32 cellular contexts compared by ENCODE assay signal in genomic region chr19:22831211-22831610, GRCh38. TPM values are rescaled to one million over a fixed set of nuclear protein-coding genes. Genes with fewer than 3 reads are reported as not detected.
"Had no signal": no experiment of that assay in that cellular context is flagged by ENCODE, and none has a peak within 500 bp of the region (broad histone marks: within the 10 kb centered on the region; RNA-seq: fewer than 3 reads in every experiment).

No MANE protein-coding gene starts in this region.

- H3K36me3 Mint-ChIP-seq: stimulated activated effector memory CD8-positive, alpha-beta T cell treated with anti-CD3 and anti-CD28 coated beads, Interleukin-12 subunit alpha, Interleukin-12 subunit beta, amount 100 ng/mL, for 72 hours; stimulated activated memory B cell treated with anti-CD40 and anti-IgM and Interleukin-4, amounts not matched to agents 10 μg/mL and 1 μg/mL and 100 μg/mL, for 72 hours; type B pancreatic cell had no signal

- ATAC-seq: stimulated activated effector memory CD8-positive, alpha-beta T cell treated with anti-CD3 and anti-CD28 coated beads, Interleukin-12 subunit alpha, Interleukin-12 subunit beta, amount 100 ng/mL, for 72 hours; stimulated activated memory B cell treated with anti-CD40 and anti-IgM and Interleukin-4, amounts not matched to agents 10 μg/mL and 1 μg/mL and 100 μg/mL, for 72 hours; stimulated activated naive B cell treated with anti-CD40 and anti-IgM and Interleukin-4, amounts not matched to agents 10 μg/mL and 1 μg/mL and 100 μg/mL, for 72 hours; stimulated activated naive CD8-positive, alpha-beta T cell treated with anti-CD3 and anti-CD28 coated beads, Interleukin-15, amount 100 ng/mL, for 72 hours; stimulated activated naive CD8-positive, alpha-beta T cell treated with anti-CD3 and anti-CD28 coated beads, Interleukin-15, Interleukin-2, amounts not matched to agents 100 U/mL and 50 U/mL, for 24 hours; upper lobe of right lung had no signal

- H3K27ac Mint-ChIP-seq: stimulated activated effector memory CD8-positive, alpha-beta T cell treated with anti-CD3 and anti-CD28 coated beads, Interleukin-12 subunit alpha, Interleukin-12 subunit beta, amount 100 ng/mL, for 72 hours; stimulated activated memory B cell treated with anti-CD40 and anti-IgM and Interleukin-4, amounts not matched to agents 10 μg/mL and 1 μg/mL and 100 μg/mL, for 72 hours; stimulated activated naive B cell treated with anti-CD40 and anti-IgM and Interleukin-4, amounts not matched to agents 10 μg/mL and 1 μg/mL and 100 μg/mL, for 72 hours; stimulated activated naive CD8-positive, alpha-beta T cell treated with anti-CD3 and anti-CD28 coated beads, Interleukin-15, amount 100 ng/mL, for 72 hours; stimulated activated naive CD8-positive, alpha-beta T cell treated with anti-CD3 and anti-CD28 coated beads, Interleukin-15, Interleukin-2, amounts not matched to agents 100 ng/mL and 50 ng/mL, for 24 hours; type B pancreatic cell had no signal

- H3K4me1 Mint-ChIP-seq: stimulated activated effector memory CD8-positive, alpha-beta T cell treated with anti-CD3 and anti-CD28 coated beads, Interleukin-12 subunit alpha, Interleukin-12 subunit beta, amount 100 ng/mL, for 72 hours; stimulated activated memory B cell treated with anti-CD40 and anti-IgM and Interleukin-4, amounts not matched to agents 10 μg/mL and 1 μg/mL and 100 μg/mL, for 72 hours; stimulated activated naive B cell treated with anti-CD40 and anti-IgM and Interleukin-4, amounts not matched to agents 10 μg/mL and 1 μg/mL and 100 μg/mL, for 72 hours; stimulated activated naive CD8-positive, alpha-beta T cell treated with anti-CD3 and anti-CD28 coated beads, Interleukin-15, amount 100 ng/mL, for 72 hours had no signal

- DNase-seq: stimulated activated CD4-positive, alpha-beta T cell treated with anti-CD3 and anti-CD28 coated beads, Interleukin-2, amount 100 ng/mL, for 48 hours; stimulated activated CD4-positive, alpha-beta T cell treated with anti-CD3 and anti-CD28 coated beads, Interleukin-4, amount 100 ng/mL, for 1 hour; stimulated activated CD4-positive, alpha-beta T cell treated with anti-CD3 and anti-CD28 coated beads, Interleukin-4, amount 100 ng/mL, for 24 hours; stimulated activated CD4-positive, alpha-beta T cell treated with anti-CD3 and anti-CD28 coated beads, Interleukin-4, amount 100 ng/mL, for 4 hours; stimulated activated CD8-positive, alpha-beta memory T cell treated with anti-CD3 and anti-CD28 coated beads, Interleukin-4, amount 100 ng/mL, for 48 hours; stimulated activated naive B cell treated with anti-CD40 and anti-IgM and Interleukin-4, amounts not matched to agents 10 μg/mL and 1 μg/mL and 100 μg/mL, for 72 hours; stimulated activated naive CD4-positive, alpha-beta T cell; stimulated activated naive CD4-positive, alpha-beta T cell treated with Interleukin-2 at 50 U/mL for 16 hours; stimulated activated naive CD8-positive, alpha-beta T cell treated with anti-CD3 and anti-CD28 coated beads, Interleukin-15, amount 100 ng/mL, for 72 hours; stimulated activated naive CD8-positive, alpha-beta T cell treated with anti-CD3 and anti-CD28 coated beads, Interleukin-15, Interleukin-2, amounts not matched to agents 100 U/mL and 50 U/mL, for 24 hours; stomach; substantia nigra; testis; thyroid gland; tibial artery; transverse colon; trophoblast cell; upper lobe of left lung; upper lobe of right lung; uterus had no signal

- H3K9me3 Mint-ChIP-seq: type B pancreatic cell had no signal

- H3K27me3 Mint-ChIP-seq: stimulated activated memory B cell treated with anti-CD40 and anti-IgM and Interleukin-4, amounts not matched to agents 10 μg/mL and 1 μg/mL and 100 μg/mL, for 72 hours; stimulated activated naive B cell treated with anti-CD40 and anti-IgM and Interleukin-4, amounts not matched to agents 10 μg/mL and 1 μg/mL and 100 μg/mL, for 72 hours; stimulated activated naive CD8-positive, alpha-beta T cell treated with anti-CD3 and anti-CD28 coated beads, Interleukin-15, amount 100 ng/mL, for 72 hours; stimulated activated naive CD8-positive, alpha-beta T cell treated with anti-CD3 and anti-CD28 coated beads, Interleukin-15, Interleukin-2, amounts not matched to agents 100 ng/mL and 50 ng/mL, for 24 hours; type B pancreatic cell had no signal

- H3K4me3 Mint-ChIP-seq: stimulated activated effector memory CD8-positive, alpha-beta T cell treated with anti-CD3 and anti-CD28 coated beads, Interleukin-12 subunit alpha, Interleukin-12 subunit beta, amount 100 ng/mL, for 72 hours; stimulated activated memory B cell treated with anti-CD40 and anti-IgM and Interleukin-4, amounts not matched to agents 10 μg/mL and 1 μg/mL and 100 μg/mL, for 72 hours; stimulated activated naive B cell treated with anti-CD40 and anti-IgM and Interleukin-4, amounts not matched to agents 10 μg/mL and 1 μg/mL and 100 μg/mL, for 72 hours; stimulated activated naive CD8-positive, alpha-beta T cell treated with anti-CD3 and anti-CD28 coated beads, Interleukin-15, amount 100 ng/mL, for 72 hours; stimulated activated naive CD8-positive, alpha-beta T cell treated with anti-CD3 and anti-CD28 coated beads, Interleukin-15, Interleukin-2, amounts not matched to agents 100 ng/mL and 50 ng/mL, for 24 hours; type B pancreatic cell had no signal

RNA-seq across cellular contexts. Expression of gene ZNF723, which starts 0.9 kb away (rescaled TPM):
- total RNA-seq: stomach, subcutaneous adipose tissue, suprapubic skin, temporal lobe, thoracic aorta, tibial nerve, transverse colon, upper lobe of left lung, upper lobe of right lung, ureter, urinary bladder, uterus, vagina had no signal

RNA-seq across cellular contexts. Expression of gene ZNF99, which starts 47.3 kb away (rescaled TPM):
- total RNA-seq: transverse colon, vagina had no signal
